In the genomic region with DNA sequence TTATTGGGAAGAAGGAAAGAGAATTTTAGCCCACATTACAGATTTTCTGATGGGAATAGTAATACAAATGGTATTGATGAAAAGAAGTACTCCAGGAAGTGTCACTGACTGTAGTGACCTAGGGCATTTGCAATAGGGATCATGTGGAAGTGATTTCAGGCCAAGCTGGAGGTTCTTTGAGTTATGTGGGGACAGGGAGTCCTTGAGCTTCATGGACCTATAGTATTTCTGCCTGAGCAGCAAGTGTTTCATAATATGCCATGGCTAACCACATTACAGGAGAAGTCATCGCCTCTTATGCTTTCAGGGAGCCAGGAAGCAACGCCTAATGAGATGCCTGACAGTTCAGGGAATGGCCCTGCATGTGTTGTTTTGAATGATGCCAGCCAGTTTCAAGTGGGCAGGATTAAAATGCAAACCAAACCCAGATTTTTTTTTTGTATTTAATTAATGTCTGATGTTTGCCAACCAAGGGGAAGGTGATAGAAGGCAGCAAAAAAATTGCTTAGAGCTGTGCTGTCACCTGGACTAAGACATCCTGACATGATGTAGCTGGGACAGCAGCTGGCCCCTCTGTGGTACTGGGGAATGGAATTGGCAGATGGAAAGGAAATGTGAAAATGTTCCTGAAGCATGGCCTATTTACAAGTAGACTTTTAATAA, we compare ENCODE assay signal across 14 cellular contexts.
DNase-seq lines count a peak whose midpoint lies in the region; ATAC-seq and TF ChIP-seq lines count a peak whose summit lies in the region.
"Had no signal": no experiment of that assay in that cellular context is flagged by ENCODE, and none has a peak within 500 bp of the region (broad histone marks: within the 10 kb centered on the region; RNA-seq: fewer than 3 reads in every experiment).

No MANE protein-coding gene starts in this region.

- no peaks in the 10 kb centered on the region for H3K36me3 ChIP-seq in left ventricle myocardium inferior
- H3K36me3 ChIP-seq: HAP-1 had no signal

- peaks cover 66% of the 10 kb centered on the region for H3K4me1 ChIP-seq in left ventricle myocardium inferior
- H3K4me1 ChIP-seq: HAP-1 had no signal

- DNase-seq in left ventricle myocardium inferior (no peak), left cardiac atrium (no peak), NCI-H2171 treated with DMSO at 0.1 percent for 48 hours (lab: John Stamatoyannopoulos, UW) (peak; percentile 35), cerebellar cortex (ENCODE audit: low spot score) (peak; percentile 89)
- DNase-seq: DMS79 treated with DMSO at 0.1 percent for 48 hours, GM23248, Kasumi-1, NCI-H146, SHP77 had no signal

- no peak overlapping the region for H3K4me3 ChIP-seq in left ventricle myocardium inferior
- H3K4me3 ChIP-seq: GM23248, HAP-1, SK-N-MC had no signal

- H3K9me3 ChIP-seq in left ventricle myocardium inferior (replicated peaks) = no peaks in the 10 kb centered on the region
- H3K9me3 ChIP-seq: HAP-1 had no signal

- ATAC-seq in left cardiac atrium (no peak), HG02938 (IDR thresholded peaks at IDR 0.05; ENCODE audit: unreplicated experiment) (no peak), GM21381 (IDR thresholded peaks at IDR 0.05; ENCODE audit: unreplicated experiment) (no peak), GM18502 (IDR thresholded peaks at IDR 0.05; ENCODE audit: poor library complexity, unreplicated experiment) (no peak)

- TF ChIP-seq CTCF in left ventricle myocardium inferior (IDR thresholded peaks at IDR 0.05; ENCODE audit: borderline replicate concordance) = no peak

- H3K27me3 ChIP-seq in left ventricle myocardium inferior (ENCODE audit: low read depth) = no peaks in the 10 kb centered on the region

- intact Hi-C loops in left ventricle myocardium inferior (cut with micrococcal nuclease) (no loop called here), left cardiac atrium (cut with DNase I) (no loop called here)

- peak overlapping the region; percentile 60 for H3K27ac ChIP-seq in left ventricle myocardium inferior (replicated peaks)
- H3K27ac ChIP-seq: GM23248, SK-N-MC had no signal

Comparison
In these comparisons a context has a peak if more than half of its experiments do, and no peak if none do; other contexts are left out.
1. DNase-seq: peak in NCI-H2171 treated with DMSO at 0.1 percent for 48 hours (single experiment) and cerebellar cortex (single experiment); none in left ventricle myocardium inferior (single experiment) and left cardiac atrium (single experiment).